In the genomic region with DNA sequence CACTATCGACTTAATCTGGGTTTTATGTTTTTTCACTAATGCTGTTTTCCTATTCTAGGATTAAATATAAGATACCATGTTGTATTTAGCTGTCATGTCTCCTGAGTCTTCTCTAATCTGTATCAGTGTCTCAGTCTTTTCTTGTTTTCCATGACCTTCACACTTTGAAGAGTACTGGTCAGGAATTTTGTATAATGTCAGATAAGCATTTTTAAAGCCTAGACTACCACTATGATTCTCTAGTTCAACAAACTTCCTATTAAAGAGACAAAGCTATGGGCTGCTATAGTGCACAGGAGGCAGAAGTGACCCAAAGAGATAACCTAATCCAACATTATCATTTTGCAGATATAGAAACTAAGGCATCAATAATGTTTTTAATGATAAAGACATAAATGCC, we compare ENCODE assay signal across 30 cellular contexts.
"Had no signal": no experiment of that assay in that cellular context is flagged by ENCODE, and none has a peak within 500 bp of the region (broad histone marks: within the 10 kb centered on the region; RNA-seq: fewer than 3 reads in every experiment).

No MANE protein-coding gene starts in this region.

- H3K27ac Mint-ChIP-seq: activated CD4-positive, alpha-beta memory T cell treated with anti-CD3 and anti-CD28 coated beads for 36 hours; activated CD4-positive, alpha-beta T cell treated with anti-CD3 and anti-CD28 coated beads for 36 hours; activated CD4-positive, alpha-beta T cell treated with anti-CD3 and anti-CD28 coated beads, Interleukin-2, amount 10 ng/mL, durations not matched to agents 24 days and 14 days; activated CD8-positive, alpha-beta memory T cell treated with anti-CD3 and anti-CD28 coated beads, Interleukin-2, amount 10 ng/mL, durations not matched to agents 7 days and 5 days; activated CD8-positive, alpha-beta T cell treated with anti-CD3 and anti-CD28 coated beads, Interleukin-2, amount 10 ng/mL, durations not matched to agents 7 days and 5 days; activated naive CD8-positive, alpha-beta T cell; activated T-helper 17 cell treated with anti-CD3 and anti-CD28 coated beads, Interleukin-2, amount 50 U/mL, for 72 hours; dendritic cell treated with granulocyte-macrophage colony-stimulating factor and Interleukin-4, amounts not matched to agents 40 ng/mL and 50 ng/mL, for 4 days; effector memory CD8-positive, alpha-beta T cell had no signal

- DNase-seq: activated CD4-positive, alpha-beta memory T cell treated with anti-CD3 and anti-CD28 coated beads for 36 hours; activated CD4-positive, alpha-beta T cell treated with anti-CD3 and anti-CD28 coated beads for 36 hours; activated CD4-positive, alpha-beta T cell treated with anti-CD3 and anti-CD28 coated beads, Interleukin-2, amount 10 ng/mL, durations not matched to agents 24 days and 14 days; activated CD4-positive, CD25-positive, alpha-beta regulatory T cell; activated CD4-positive, CD25-positive, alpha-beta regulatory T cell treated with anti-CD3 and anti-CD28 coated beads, Interleukin-2, amount 50 U/mL, for 72 hours; activated CD8-positive, alpha-beta memory T cell treated with anti-CD3 and anti-CD28 coated beads, Interleukin-2, amount 10 ng/mL, durations not matched to agents 7 days and 5 days; activated CD8-positive, alpha-beta memory T cell treated with anti-CD3 and anti-CD28 coated beads, Interleukin-2, amount 50 U/mL, for 4 hours; activated CD8-positive, alpha-beta T cell treated with anti-CD3 and anti-CD28 coated beads, Interleukin-2, amount 10 ng/mL, durations not matched to agents 7 days and 5 days; activated effector memory CD4-positive, alpha-beta T cell treated with Interleukin-2 at 50 U/mL for 16 hours; activated gamma-delta T cell treated with Interleukin-2 at 50 U/mL for 16 hours; activated naive CD4-positive, alpha-beta T cell treated with anti-CD3 and anti-CD28 coated beads, Interleukin-2, amount 50 U/mL, for 16 hours; activated naive CD4-positive, alpha-beta T cell treated with Interleukin-2 at 50 U/mL for 16 hours; activated T-cell treated with anti-CD3 and anti-CD28 coated beads, Interleukin-2, amount 50 U/mL, for 1 hour; amniotic stem cell; anterior cingulate cortex; brain microvascular endothelial cell; dorsolateral prefrontal cortex; effector memory CD8-positive, alpha-beta T cell; foreskin keratinocyte; heart right ventricle; T-helper 2 cell had no signal

- H3K4me1 Mint-ChIP-seq: activated CD4-positive, alpha-beta T cell treated with anti-CD3 and anti-CD28 coated beads for 36 hours; activated CD4-positive, alpha-beta T cell treated with anti-CD3 and anti-CD28 coated beads, Interleukin-2, amount 10 ng/mL, durations not matched to agents 24 days and 14 days; activated CD8-positive, alpha-beta memory T cell treated with anti-CD3 and anti-CD28 coated beads, Interleukin-2, amount 10 ng/mL, durations not matched to agents 7 days and 5 days; activated T-helper 17 cell treated with anti-CD3 and anti-CD28 coated beads, Interleukin-2, amount 50 U/mL, for 72 hours had no signal

- H3K27me3 Mint-ChIP-seq: activated CD4-positive, alpha-beta memory T cell treated with anti-CD3 and anti-CD28 coated beads for 36 hours; activated CD4-positive, alpha-beta T cell treated with anti-CD3 and anti-CD28 coated beads for 36 hours; activated CD4-positive, alpha-beta T cell treated with anti-CD3 and anti-CD28 coated beads, Interleukin-2, amount 10 ng/mL, durations not matched to agents 24 days and 14 days; activated CD8-positive, alpha-beta memory T cell treated with anti-CD3 and anti-CD28 coated beads, Interleukin-2, amount 10 ng/mL, durations not matched to agents 7 days and 5 days; activated naive CD8-positive, alpha-beta T cell; activated T-helper 17 cell treated with anti-CD3 and anti-CD28 coated beads, Interleukin-2, amount 50 U/mL, for 72 hours; central memory CD8-positive, alpha-beta T cell; dendritic cell treated with granulocyte-macrophage colony-stimulating factor and Interleukin-4, amounts not matched to agents 40 ng/mL and 50 ng/mL, for 4 days; effector memory CD8-positive, alpha-beta T cell had no signal

- H3K79me2 ChIP-seq: hepatocyte had no signal

- H3K4me1 ChIP-seq: esophagus muscularis mucosa, foreskin keratinocyte, gastroesophageal sphincter, heart right ventricle had no signal

- H3K9me3 ChIP-seq: esophagus muscularis mucosa, gastroesophageal sphincter, heart right ventricle had no signal

- H3K4me3 ChIP-seq: coronary artery, dorsolateral prefrontal cortex, esophagus muscularis mucosa, gastroesophageal sphincter, heart right ventricle, hepatocyte had no signal

- H3K36me3 ChIP-seq: brain microvascular endothelial cell had no signal

- H2AFZ ChIP-seq: hepatocyte had no signal

- H3K27ac ChIP-seq: brain microvascular endothelial cell, coronary artery, dorsolateral prefrontal cortex, esophagus muscularis mucosa, foreskin keratinocyte, gastroesophageal sphincter, heart right ventricle, hepatocyte had no signal

- FAIRE-seq: astrocyte had no signal

- H3K4me2 ChIP-seq: hepatocyte had no signal

- H3K4me3 Mint-ChIP-seq: activated CD4-positive, alpha-beta memory T cell treated with anti-CD3 and anti-CD28 coated beads for 36 hours; activated CD4-positive, alpha-beta T cell treated with anti-CD3 and anti-CD28 coated beads for 36 hours; activated CD4-positive, alpha-beta T cell treated with anti-CD3 and anti-CD28 coated beads, Interleukin-2, amount 10 ng/mL, durations not matched to agents 24 days and 14 days; activated CD8-positive, alpha-beta memory T cell treated with anti-CD3 and anti-CD28 coated beads, Interleukin-2, amount 10 ng/mL, durations not matched to agents 7 days and 5 days; activated CD8-positive, alpha-beta T cell treated with anti-CD3 and anti-CD28 coated beads, Interleukin-2, amount 10 ng/mL, durations not matched to agents 7 days and 5 days; activated naive CD8-positive, alpha-beta T cell; activated T-helper 17 cell treated with anti-CD3 and anti-CD28 coated beads, Interleukin-2, amount 50 U/mL, for 72 hours; central memory CD8-positive, alpha-beta T cell; dendritic cell treated with granulocyte-macrophage colony-stimulating factor and Interleukin-4, amounts not matched to agents 40 ng/mL and 50 ng/mL, for 4 days; effector memory CD8-positive, alpha-beta T cell had no signal

- H3K27me3 ChIP-seq: brain microvascular endothelial cell, dorsolateral prefrontal cortex, esophagus muscularis mucosa, foreskin keratinocyte, gastroesophageal sphincter, heart right ventricle, hepatocyte had no signal

- H3K9me3 Mint-ChIP-seq: activated CD4-positive, alpha-beta memory T cell treated with anti-CD3 and anti-CD28 coated beads for 36 hours; activated CD4-positive, alpha-beta T cell treated with anti-CD3 and anti-CD28 coated beads, Interleukin-2, amount 10 ng/mL, durations not matched to agents 24 days and 14 days; activated T-helper 17 cell treated with anti-CD3 and anti-CD28 coated beads, Interleukin-2, amount 50 U/mL, for 72 hours; central memory CD8-positive, alpha-beta T cell; dendritic cell treated with granulocyte-macrophage colony-stimulating factor and Interleukin-4, amounts not matched to agents 40 ng/mL and 50 ng/mL, for 4 days; effector memory CD8-positive, alpha-beta T cell had no signal

- ATAC-seq: activated CD4-positive, alpha-beta T cell treated with anti-CD3 and anti-CD28 coated beads for 36 hours; activated CD8-positive, alpha-beta memory T cell treated with anti-CD3 and anti-CD28 coated beads, Interleukin-2, amount 10 ng/mL, durations not matched to agents 7 days and 5 days; activated CD8-positive, alpha-beta T cell treated with anti-CD3 and anti-CD28 coated beads, Interleukin-2, amount 10 ng/mL, durations not matched to agents 7 days and 5 days; activated T-helper 17 cell treated with anti-CD3 and anti-CD28 coated beads, Interleukin-2, amount 50 U/mL, for 72 hours; effector memory CD8-positive, alpha-beta T cell; foreskin keratinocyte; gastroesophageal sphincter; heart right ventricle had no signal
